13 cellular contexts compared by ENCODE assay signal in genomic region chr10:19964625-19965024, GRCh38.
DNase-seq lines count a peak whose midpoint lies in the region; ATAC-seq, FAIRE-seq and TF ChIP-seq lines count a peak whose summit lies in the region.
"Had no signal": no experiment of that assay in that cellular context is flagged by ENCODE, and none has a peak within 500 bp of the region (broad histone marks: within the 10 kb centered on the region; RNA-seq: fewer than 3 reads in every experiment).

No MANE protein-coding gene starts in this region.

- H4K5ac ChIP-seq in H1 (ENCODE audit: insufficient read length, low read depth, low read length): no peak overlapping the region

- TF ChIP-seq EP300 in H1 (IDR thresholded peaks at IDR 0.05; ENCODE audit: borderline replicate concordance in 1 of 2, low read depth in 2 of 2, low read length in 2 of 2): no peak

- no peak for TF ChIP-seq POLR2A in H1 (IDR thresholded peaks at IDR 0.05; ENCODE audit: control extremely low read depth in 1 of 2, low read depth in 2 of 2, low read length in 2 of 2)

- peaks cover 2% of the 10 kb centered on the region for H3K27me3 Mint-ChIP-seq in neural progenitor cell (ENCODE audit: insufficient read depth, low read depth)

- H3K23ac ChIP-seq in H1 (ENCODE audit: insufficient read length): no peak overlapping the region

- H4K20me1 ChIP-seq in H1 (replicated peaks in 1 of 2; ENCODE audit: control insufficient read depth in 1 of 2, insufficient read depth in 2 of 2, low read length in 2 of 2) (no peaks in the 10 kb centered on the region), neural progenitor cell (ENCODE audit: low read depth) (no peaks in the 10 kb centered on the region)

- no peak overlapping the region for H2AK5ac ChIP-seq in H1 (ENCODE audit: low read depth, low read length)

- 0 out of 2 replicates have a peak overlapping the region, but pooled peaks have one; percentile 17 for H3K27ac ChIP-seq in H1 (ENCODE audit: low read depth, low read length)
- peak overlapping the region; percentile 44 for H3K27ac ChIP-seq in neural progenitor cell

- peaks cover 34% of the 10 kb centered on the region for H3K4me1 Mint-ChIP-seq in neural progenitor cell

- no peak overlapping the region for H2BK120ac ChIP-seq in H1 (replicated peaks; ENCODE audit: low read depth, low read length)

- no peaks in the 10 kb centered on the region for H3K23me2 ChIP-seq in H1 (ENCODE audit: low read depth, low read length)

- no peaks in the 10 kb centered on the region for H3K9me3 ChIP-seq in H1 (ENCODE audit: insufficient read depth in 2 of 2, low read depth in 1 of 2, low read length in 1 of 2)
- peaks cover 4% of the 10 kb centered on the region for H3K9me3 ChIP-seq in neural progenitor cell (ENCODE audit: low read depth)

- ATAC-seq in HG02885 (IDR thresholded peaks at IDR 0.05; ENCODE audit: poor library complexity, unreplicated experiment): no peak

- 18% methylated on average over 2 of the region's 2 CpGs; no CpG with 5 or more reads in 1 of the 2 experiments for WGBS in H1 (ENCODE audit: extremely low coverage in 1 of 2, insufficient coverage in 1 of 2, insufficient read length in 1 of 2, insufficient replicate concordance in 2 of 2, low coverage in 1 of 2, low lambda C conversion rate in 2 of 2, missing lambda C conversion rate in 1 of 2), 2 experiments

- H3K27me3 ChIP-seq in H1 (replicated peaks in 1 of 4; ENCODE audit: control insufficient read depth in 3 of 4, extremely low read depth in 1 of 4, insufficient read depth in 3 of 4, low read length in 3 of 4): no peaks in the 10 kb centered on the region
- no peaks in the 10 kb centered on the region for H3K27me3 ChIP-seq in neural progenitor cell

- H2BK5ac ChIP-seq in H1 (ENCODE audit: low read depth, low read length): no peak overlapping the region

- TF ChIP-seq CTCF in H1 (IDR thresholded peaks at IDR 0.05; ENCODE audit: control extremely low read depth in 1 of 3, insufficient read depth in 1 of 3, low read depth in 1 of 3, low read length in 3 of 3) (no peak), neural progenitor cell (IDR thresholded peaks at IDR 0.05) (no peak)

- CTCF ChIA-PET in H1 (lab: Charles Lee; ENCODE audit: partially characterized antibody): interaction anchor here (0.9 kb wide), 1 partner anchor 147 kb away, joined by 3 read pairs; no protein-coding TSS in a partner anchor

- H3K79me2 ChIP-seq in H1 (ENCODE audit: control insufficient read depth in 1 of 2, insufficient read depth in 2 of 2, low read length in 2 of 2) (peaks cover 0 to 47% of the 10 kb centered on the region in 2 experiments; a peak in 3 of 4 replicates), neural progenitor cell (ENCODE audit: low read depth) (peaks cover 61% of the 10 kb centered on the region)

- H3K9me3 Mint-ChIP-seq in neural progenitor cell: peaks cover 12% of the 10 kb centered on the region

- H2BK12ac ChIP-seq in H1 (ENCODE audit: low read depth, low read length): no peak overlapping the region

- H4K91ac ChIP-seq in H1 (replicated peaks; ENCODE audit: insufficient read length, low read length): no peak overlapping the region

- H3K79me1 ChIP-seq in H1 (ENCODE audit: low read depth, low read length): no peaks in the 10 kb centered on the region; the same call in 1 of the 2 replicates

- no peak overlapping the region for H4K8ac ChIP-seq in H1 (ENCODE audit: extremely low read depth, insufficient read depth, low read length)

- POLR2A ChIA-PET in H1 (lab: Charles Lee; ENCODE audit: partially characterized antibody): interaction anchor here (1.4 kb wide), 1 partner anchor 147 kb away, joined by 4 read pairs; no protein-coding TSS in a partner anchor

- H2AFZ ChIP-seq in H1 (ENCODE audit: low read length) (no peak overlapping the region), neural progenitor cell (replicated peaks) (no peak overlapping the region)

- peaks cover 14% of the 10 kb centered on the region for H3K36me3 Mint-ChIP-seq in neural progenitor cell

- peak; percentile 72 for FAIRE-seq in H1 (lab: Jason Lieb, UNC)
- FAIRE-seq: A204.1, GM12892 had no signal

- H3K56ac ChIP-seq in H1 (replicated peaks; ENCODE audit: insufficient read length, low read depth, low read length): no peak overlapping the region

- no peak overlapping the region for H3K4me3 Mint-ChIP-seq in neural progenitor cell

- H3K27ac Mint-ChIP-seq in neural progenitor cell: peak overlapping the region; percentile 2

- H3K4me1 ChIP-seq in H1 (replicated peaks in 1 of 4; ENCODE audit: control insufficient read depth in 3 of 4, insufficient read depth in 4 of 4, low read length in 3 of 4): peaks cover 0 to 30% (median 19%) of the 10 kb centered on the region in 4 experiments
- H3K4me1 ChIP-seq in neural progenitor cell: peaks cover 47% of the 10 kb centered on the region

- TF ChIP-seq RAD21 in H1 (IDR thresholded peaks at IDR 0.05 in 1 of 2, conservative IDR thresholded peaks at IDR 0.05 in 1 of 2; ENCODE audit: low read depth in 2 of 2, low read length in 2 of 2): peak in 1 of 2 experiments; percentile 16; a peak in 1 of 4 replicates

- no peak overlapping the region for H2BK15ac ChIP-seq in H1 (ENCODE audit: low read length)

- H3K14ac ChIP-seq in H1 (ENCODE audit: insufficient read length): no peak overlapping the region

- no peak overlapping the region for H3K4ac ChIP-seq in H1 (replicated peaks; ENCODE audit: insufficient read length, low read depth, low read length)

- DNase-seq in D341Med (ENCODE audit: low spot score) (peak; percentile 25), NCI-H748 (lab: John Stamatoyannopoulos, UW; ENCODE audit: unreplicated experiment) (peak; percentile 49), H1 (ENCODE audit: low read depth in 1 of 2, low spot score in 2 of 2) (no peak), neural progenitor cell (ENCODE audit: low spot score) (peak; percentile 75), NCI-H187 (lab: John Stamatoyannopoulos, UW) (no peak)
- no peak for DNase-seq in activated effector memory CD4-positive, alpha-beta T cell treated with anti-CD3 and anti-CD28 coated beads, Interleukin-2, amount 50 U/mL, for 16 hours
- DNase-seq: C1 segment of cervical spinal cord, NCI-H187 treated with DMSO at 0.1 percent for 48 hours, NCI-H2171, NCI-H446 had no signal

- peaks cover 51% of the 10 kb centered on the region for H3F3A ChIP-seq in neural progenitor cell (ENCODE audit: low read depth)

- H3K4me3 ChIP-seq in H1 (ENCODE audit: extremely low read depth in 1 of 4, insufficient read depth in 2 of 4, low read depth in 3 of 4, low read length in 4 of 4) (no peak overlapping the region), neural progenitor cell (no peak overlapping the region)

- peak overlapping the region; percentile 28 to 39; a peak in 2 of 4 replicates for H3K4me2 ChIP-seq in H1 (ENCODE audit: insufficient read depth in 1 of 2, low read depth in 2 of 2, low read length in 2 of 2)
- H3K4me2 ChIP-seq in neural progenitor cell: peak overlapping the region; percentile 36

- no peak overlapping the region; the same call in 1 of the 2 replicates for H3K18ac ChIP-seq in H1 (ENCODE audit: extremely low read depth, low read length)

- no peak overlapping the region for H2BK20ac ChIP-seq in H1 (ENCODE audit: low read length)

- H3K9ac ChIP-seq in H1 (replicated peaks in 1 of 4; ENCODE audit: extremely low read depth in 1 of 4, low read depth in 3 of 4, low read length in 3 of 4) (no peak overlapping the region), neural progenitor cell (no peak overlapping the region)

- H3K36me3 ChIP-seq in H1 (ENCODE audit: control insufficient read depth in 2 of 4, insufficient read depth in 4 of 4, low read length in 3 of 4) (no peaks in the 10 kb centered on the region), neural progenitor cell (no peaks in the 10 kb centered on the region)

TF ChIP-seq in H1, 55 proteins besides CTCF, POLR2A, EP300 and RAD21:
- TF ChIP-seq CEBPB (IDR thresholded peaks at IDR 0.05; ENCODE audit: low read depth, low read length): peak; percentile 37; the same call in 1 of the 2 replicates
- TF ChIP-seq BCL11A (IDR thresholded peaks at IDR 0.05; ENCODE audit: low read depth in 2 of 2, low read length in 2 of 2): no peak
TF ChIP-seq in H1: peak in this region for 1.

Comparison
In these comparisons a context has a peak if more than half of its experiments do, and no peak if none do; other contexts are left out.
1. DNase-seq: peak in D341Med (single experiment), NCI-H748 (single experiment) and neural progenitor cell (single experiment); none in H1 (0 of 2), NCI-H187 (0 of 2) and activated effector memory CD4-positive, alpha-beta T cell treated with anti-CD3 and anti-CD28 coated beads, Interleukin-2, amount 50 U/mL, for 16 hours (single experiment).